Comparison of ENCODE assay signal across 12 cellular contexts in genomic region chr12:4401108-4401507, GRCh38. TPM values are rescaled to one million over a fixed set of nuclear protein-coding genes. Genes with fewer than 3 reads are reported as not detected.
"Had no signal": no experiment of that assay in that cellular context is flagged by ENCODE, and none has a peak within 500 bp of the region (broad histone marks: within the 10 kb centered on the region; RNA-seq: fewer than 3 reads in every experiment).

No MANE protein-coding gene starts in this region.

- FAIRE-seq: H1, H54 had no signal

- H3K4me2 ChIP-seq: GM23338 had no signal

- H3K27ac Mint-ChIP-seq: GM23338, H9, HFFc6 had no signal

- H3K4me3 ChIP-seq: GM23248, GM23338, HAP-1 had no signal

- H3K36me3 ChIP-seq: HAP-1 had no signal

- H3K4me3 Mint-ChIP-seq: GM23338, H9, HFFc6 had no signal

- H3K27ac ChIP-seq: GM23248 had no signal

- H3K9ac ChIP-seq: GM23248 had no signal

- H2AFZ ChIP-seq: GM23248, GM23338 had no signal

- H3K4me1 Mint-ChIP-seq: GM23338 had no signal

- H3K9me3 ChIP-seq: HAP-1 had no signal

- ATAC-seq: GM23338, HCT116 had no signal

- DNase-seq: GM23248, GOT3, H7, H9, HCEC 1CT, HFFc6 had no signal

RNA-seq across cellular contexts. Expression of gene FGF23, which starts 21.6 kb away (rescaled TPM):
- total RNA-seq: GM23248, H4, HFFc6 had no signal
- polyA plus RNA-seq: GM23248 had no signal

RNA-seq across cellular contexts. Expression of gene FGF6, which starts 44.5 kb away (rescaled TPM):
- total RNA-seq: GM23248, GM23338, H1, H4, H7, H9, HFFc6 had no signal
- polyA plus RNA-seq: GM23248, GM23338, H1 had no signal
